In genomic region chr1:179143332-179143731, GRCh38 we compare ENCODE assay signal across 10 cellular contexts.
A peak's percentile ranks its signal among the peaks of the same experiment; 100 is the strongest.
DNase-seq lines count a peak whose midpoint lies in the region; ATAC-seq, FAIRE-seq and TF ChIP-seq lines count a peak whose summit lies in the region.
"Had no signal": no experiment of that assay in that cellular context is flagged by ENCODE, and none has a peak within 500 bp of the region (broad histone marks: within the 10 kb centered on the region; RNA-seq: fewer than 3 reads in every experiment).

No MANE protein-coding gene starts in this region.

- H3K27me3 ChIP-seq in MG63: no peaks in the 10 kb centered on the region

- H3K4me3 Mint-ChIP-seq in CD14-positive monocyte (no peak overlapping the region), osteocyte (ENCODE audit: unreplicated experiment) (peak overlapping the region; percentile 78)

- H3K27me3 Mint-ChIP-seq in CD14-positive monocyte (ENCODE audit: low read depth in 3 of 3) (peaks cover 0 to 1% (median 0%) of the 10 kb centered on the region in 3 donors), osteocyte (ENCODE audit: unreplicated experiment) (no peaks in the 10 kb centered on the region)

- FAIRE-seq in HTR-8/SVneo (lab: Jason Lieb, UNC): no peak

- intact Hi-C loops in CD14-positive monocyte (cut with micrococcal nuclease): no loop called here

- H3K4me3 ChIP-seq in MG63 (peak overlapping the region; percentile 59), coronary artery (peak overlapping the region; percentile 69)

- H3K9me3 Mint-ChIP-seq in CD14-positive monocyte: peaks cover 0 to 3% (median 2%) of the 10 kb centered on the region in 7 donors
- no peaks in the 10 kb centered on the region for H3K9me3 Mint-ChIP-seq in osteocyte (ENCODE audit: unreplicated experiment)

- no peak for ATAC-seq in GM21723 (IDR thresholded peaks at IDR 0.05; ENCODE audit: unreplicated experiment)
- ATAC-seq in HG02938 (IDR thresholded peaks at IDR 0.05; ENCODE audit: unreplicated experiment): no peak

- H3K9me3 ChIP-seq in MG63: no peaks in the 10 kb centered on the region

- peaks cover 9 to 16% of the 10 kb centered on the region in 2 donors for H3K36me3 Mint-ChIP-seq in CD14-positive monocyte
- H3K36me3 Mint-ChIP-seq in osteocyte (ENCODE audit: unreplicated experiment): peaks cover 13% of the 10 kb centered on the region

- H3K4me1 Mint-ChIP-seq in CD14-positive monocyte: peaks cover 24% of the 10 kb centered on the region
- H3K4me1 Mint-ChIP-seq in osteocyte (ENCODE audit: unreplicated experiment): peaks cover 48% of the 10 kb centered on the region

- DNase-seq in CD14-positive monocyte (ENCODE audit: low spot score) (no peak), MG63 (no peak), coronary artery (ENCODE audit: low spot score) (no peak), osteocyte (ENCODE audit: extremely low spot score, unreplicated experiment) (no peak), NCI-H82 treated with DMSO at 0.1 percent for 48 hours (lab: John Stamatoyannopoulos, UW; ENCODE audit: unreplicated experiment) (no peak), HTR-8/SVneo (ENCODE audit: insufficient read length, low spot score) (no peak)
- DNase-seq: hypothalamus, NCI-H2171 had no signal

- no peak for TF ChIP-seq CTCF in CD14-positive monocyte (IDR thresholded peaks at IDR 0.05)
- no peak for TF ChIP-seq CTCF in coronary artery (IDR thresholded peaks at IDR 0.05)
- TF ChIP-seq CTCF in osteocyte (IDR thresholded peaks at IDR 0.05): no peak

- peak overlapping the region; percentile 54 to 92 for H3K27ac ChIP-seq in coronary artery

- H3K27ac Mint-ChIP-seq in CD14-positive monocyte: peak overlapping the region in 5 of 7 donors; percentile 24 to 91 (median 89)
- peak overlapping the region; percentile 91 for H3K27ac Mint-ChIP-seq in osteocyte (ENCODE audit: unreplicated experiment)

- H3K36me3 ChIP-seq in MG63: peaks cover 18% of the 10 kb centered on the region
